ENCODE assay signal across 34 cellular contexts in the genomic region with DNA sequence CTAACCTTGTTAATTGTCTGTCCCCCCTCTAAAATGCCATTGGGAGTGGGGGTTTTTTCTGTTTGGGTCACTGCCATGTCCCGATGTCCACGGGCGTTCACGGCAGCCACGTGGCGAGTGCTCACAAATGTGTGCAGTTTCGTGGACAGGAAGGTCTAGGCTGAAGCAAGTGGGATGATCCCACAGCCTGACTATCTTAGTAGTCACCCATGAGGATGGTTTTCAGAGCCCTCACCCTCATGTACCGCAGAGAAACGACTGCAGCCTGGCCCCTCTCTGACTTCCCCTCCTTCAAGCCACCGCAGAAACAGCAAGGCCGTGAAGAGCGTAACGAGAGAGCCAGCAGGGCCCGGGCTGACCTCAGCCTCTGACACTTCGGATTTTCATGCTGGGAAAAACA. TPM values are rescaled to one million over a fixed set of nuclear protein-coding genes. Genes with fewer than 3 reads are reported as not detected.
A peak's percentile ranks its signal among the peaks of the same experiment; 100 is the strongest.
DNase-seq lines count a peak whose midpoint lies in the region; ATAC-seq, FAIRE-seq and TF ChIP-seq lines count a peak whose summit lies in the region.
"Had no signal": no experiment of that assay in that cellular context is flagged by ENCODE, and none has a peak within 500 bp of the region (broad histone marks: within the 10 kb centered on the region; RNA-seq: fewer than 3 reads in every experiment).

No MANE protein-coding gene starts in this region.

- H4K20me1 ChIP-seq in K562 (replicated peaks; ENCODE audit: control insufficient read depth, insufficient read depth, low read length) (no peaks in the 10 kb centered on the region), osteoblast (ENCODE audit: insufficient read depth, low read length) (no peaks in the 10 kb centered on the region)
- H4K20me1 ChIP-seq: BLaER1; BLaER1 treated with 17β-estradiol and CSF1 and Interleukin-3, amounts not matched to agents 10 nM and 100 nM had no signal

- CTCF ChIA-PET in K562 (lab: Yijun Ruan, JAX; ENCODE audit: low intra/inter-chr PET ratio) = no interaction called here

- H3K4me3 ChIP-seq in K562 (no peak overlapping the region), neuronal stem cell (ENCODE audit: low read length in 2 of 2) (no peak overlapping the region), osteoblast (ENCODE audit: insufficient read depth, low read length) (no peak overlapping the region), small intestine (ENCODE audit: low read depth in 1 of 2, low read length in 2 of 2) (no peak overlapping the region)
- H3K4me3 ChIP-seq: A549; BLaER1; BLaER1 treated with 17β-estradiol and CSF1 and Interleukin-3, amounts not matched to agents 10 nM and 100 nM had no signal

- H3K9ac ChIP-seq in K562 (ENCODE audit: insufficient read depth in 1 of 2, low read depth in 2 of 2, low read length in 2 of 2) (peak overlapping the region in 1 of 2 experiments; percentile 6; a peak in 1 of 4 replicates), neuronal stem cell (ENCODE audit: low read depth, low read length, poor library complexity) (no peak overlapping the region)
- H3K9ac ChIP-seq: BLaER1; BLaER1 treated with 17β-estradiol and CSF1 and Interleukin-3, amounts not matched to agents 10 nM and 100 nM had no signal

- 0 out of 5 replicates have a peak, but pooled peaks cover 0 to 3% of the 10 kb centered on the region in 2 experiments for H3K4me1 ChIP-seq in K562 (replicated peaks in 1 of 2; ENCODE audit: control insufficient read depth in 2 of 2, insufficient read depth in 2 of 2, low read length in 2 of 2)
- no peaks in the 10 kb centered on the region for H3K4me1 ChIP-seq in neuronal stem cell (ENCODE audit: control insufficient read depth in 2 of 2, insufficient read depth in 1 of 2, low read depth in 1 of 2, low read length in 2 of 2)
- H3K4me1 ChIP-seq in osteoblast (ENCODE audit: insufficient read depth, low read length) = peaks cover 13% of the 10 kb centered on the region
- H3K4me1 ChIP-seq in small intestine (ENCODE audit: control insufficient read depth in 2 of 2, insufficient read depth in 1 of 2, low read depth in 1 of 2, low read length in 1 of 2) = no peaks in the 10 kb centered on the region
- H3K4me1 ChIP-seq: A549, BE2C, BLaER1, Caco-2 had no signal

- 21% methylated on average over 15 of the region's 15 CpGs for WGBS in K562 (ENCODE audit: insufficient coverage, low coverage, missing lambda C conversion rate)
- no CpG with 5 or more reads among the region's 15 CpGs for WGBS in neuronal stem cell (ENCODE audit: extremely low coverage in 2 of 2, insufficient read length in 2 of 2, insufficient replicate concordance in 1 of 2), 2 donors
- 93 to 97% (median 93%) methylated on average over 15 of the region's 15 CpGs for WGBS in small intestine, 3 donors

- no peaks in the 10 kb centered on the region for H3K9me1 ChIP-seq in K562 (ENCODE audit: control insufficient read depth, insufficient read depth, low read length)

- H3K4me2 ChIP-seq in K562 (ENCODE audit: insufficient read depth, low read length) = no peak overlapping the region
- no peak overlapping the region for H3K4me2 ChIP-seq in neuronal stem cell (ENCODE audit: insufficient read depth, low read length, poor library complexity, severe bottlenecking)
- no peak overlapping the region for H3K4me2 ChIP-seq in osteoblast (ENCODE audit: insufficient read depth, low read length)
- H3K4me2 ChIP-seq: A549; BLaER1; BLaER1 treated with 17β-estradiol and CSF1 and Interleukin-3, amounts not matched to agents 10 nM and 100 nM had no signal

- no peaks in the 10 kb centered on the region for H3K79me1 ChIP-seq in neuronal stem cell (ENCODE audit: low read depth, low read length)

- H3K79me2 ChIP-seq in K562 (ENCODE audit: control insufficient read depth, insufficient read depth, low read length) (no peaks in the 10 kb centered on the region), osteoblast (ENCODE audit: insufficient read depth, low read length) (no peaks in the 10 kb centered on the region)

- H3K27ac ChIP-seq in K562 (ENCODE audit: extremely low read depth, low read depth, low read length) (no peak overlapping the region), neuronal stem cell (replicated peaks; ENCODE audit: low read length) (no peak overlapping the region), osteoblast (ENCODE audit: low read depth, low read length) (no peak overlapping the region), small intestine (ENCODE audit: low read depth in 1 of 2, low read length in 1 of 2) (no peak overlapping the region)
- H3K27ac ChIP-seq: 22Rv1; A549; BLaER1; BLaER1 treated with 17β-estradiol and CSF1 and Interleukin-3, amounts not matched to agents 10 nM and 100 nM; C4-2B had no signal

- no peak overlapping the region for H3K4ac ChIP-seq in neuronal stem cell (ENCODE audit: low read length)

- TF ChIP-seq CTCF in K562 (IDR thresholded peaks at IDR 0.05 in 2 of 3, conservative IDR thresholded peaks at IDR 0.05 in 1 of 3; ENCODE audit: insufficient read depth in 2 of 3, low read depth in 1 of 3, low read length in 3 of 3) (no peak), osteoblast (IDR thresholded peaks at IDR 0.05; ENCODE audit: extremely low read depth, low read depth, low read length) (no peak)

- H3K27me3 ChIP-seq in K562 (ENCODE audit: control insufficient read depth in 2 of 2, insufficient read depth in 2 of 2, low read length in 2 of 2) = peaks cover 50 to 72% of the 10 kb centered on the region in 2 experiments
- H3K27me3 ChIP-seq in neuronal stem cell (ENCODE audit: control insufficient read depth in 3 of 3, insufficient read depth in 3 of 3, low read depth in 1 of 3, low read length in 3 of 3) = no peaks in the 10 kb centered on the region
- H3K27me3 ChIP-seq in osteoblast (ENCODE audit: insufficient read depth, low read length) = no peaks in the 10 kb centered on the region
- H3K27me3 ChIP-seq in small intestine (ENCODE audit: control insufficient read depth in 2 of 2, insufficient read depth in 2 of 2, low read length in 2 of 2) = no peaks in the 10 kb centered on the region
- H3K27me3 ChIP-seq: BE2C; BLaER1; BLaER1 treated with 17β-estradiol and CSF1 and Interleukin-3, amounts not matched to agents 10 nM and 100 nM had no signal

- no peak for TF ChIP-seq POLR2A in K562 (conservative IDR thresholded peaks at IDR 0.05)

- ATAC-seq in K562 = peak; percentile 29; the same call in 1 of the 3 replicates
- ATAC-seq: A549; CD8-positive, alpha-beta T cell had no signal

- intact Hi-C loops in K562 (cut with micrococcal nuclease) = no loop called here

- POLR2A ChIA-PET in K562 (lab: Yijun Ruan, JAX) = no interaction called here

- H2AFZ ChIP-seq in K562 (ENCODE audit: low read depth, low read length) = no peak overlapping the region
- H2AFZ ChIP-seq in neuronal stem cell (ENCODE audit: low read length) = no peak overlapping the region
- H2AFZ ChIP-seq in osteoblast (ENCODE audit: low read length) = no peak overlapping the region

- no peak overlapping the region for H2BK5ac ChIP-seq in neuronal stem cell (ENCODE audit: low read length)

- no TSS peak for BruUV-seq in K562 (replicated peaks; lab: Mats Ljungman, UMichigan)

- H2BK15ac ChIP-seq in neuronal stem cell (ENCODE audit: low read length) = no peak overlapping the region

- H3K14ac ChIP-seq in neuronal stem cell (ENCODE audit: low read length) = no peak overlapping the region

- H4K8ac ChIP-seq in neuronal stem cell (ENCODE audit: low read depth, low read length) = no peak overlapping the region

- H3K18ac ChIP-seq in neuronal stem cell (ENCODE audit: low read length) = peak overlapping the region; percentile 35

- FAIRE-seq in K562 (lab: Jason Lieb, UNC) = no peak
- FAIRE-seq in small intestine (lab: Jason Lieb, UNC) = no peak
- FAIRE-seq: A204.1, A549, D721Med had no signal

- no peak overlapping the region for H4K91ac ChIP-seq in neuronal stem cell (ENCODE audit: low read depth, low read length, poor library complexity)

- no peak overlapping the region for H3K23ac ChIP-seq in neuronal stem cell (ENCODE audit: low read depth, low read length, poor library complexity)

- no peak overlapping the region for H2BK120ac ChIP-seq in neuronal stem cell (ENCODE audit: low read depth, low read length)

- H3K36me3 ChIP-seq in K562 (ENCODE audit: control insufficient read depth, insufficient read depth, low read length) = no peaks in the 10 kb centered on the region
- H3K36me3 ChIP-seq in neuronal stem cell (replicated peaks in 1 of 2; ENCODE audit: control insufficient read depth in 2 of 2, insufficient read depth in 2 of 2, low read length in 2 of 2) = no peaks in the 10 kb centered on the region
- H3K36me3 ChIP-seq in osteoblast (ENCODE audit: insufficient read depth, low read length) = no peaks in the 10 kb centered on the region
- H3K36me3 ChIP-seq in small intestine (ENCODE audit: control insufficient read depth in 2 of 2, insufficient read depth in 2 of 2, low read length in 2 of 2) = no peaks in the 10 kb centered on the region
- H3K36me3 ChIP-seq: BE2C; BLaER1; BLaER1 treated with 17β-estradiol and CSF1 and Interleukin-3, amounts not matched to agents 10 nM and 100 nM had no signal

- TF ChIP-seq RAD21 in K562 (CRISPR knock-in tag; conservative IDR thresholded peaks at IDR 0.05 in 1 of 2, IDR thresholded peaks at IDR 0.05 in 1 of 2) = no peak

- TF ChIP-seq EP300 in K562 (IDR thresholded peaks at IDR 0.05; ENCODE audit: low read length) = no peak

- no peaks in the 10 kb centered on the region for H3K9me3 ChIP-seq in K562 (replicated peaks; ENCODE audit: control insufficient read depth, insufficient read depth, low read depth, low read length)
- peaks cover 0 to 1% of the 10 kb centered on the region in 2 donors for H3K9me3 ChIP-seq in neuronal stem cell (replicated peaks in 1 of 2; ENCODE audit: control insufficient read depth in 2 of 2, insufficient read depth in 1 of 2, low read depth in 1 of 2, low read length in 2 of 2)
- H3K9me3 ChIP-seq in osteoblast (ENCODE audit: low read depth, low read length) = no peaks in the 10 kb centered on the region
- no peaks in the 10 kb centered on the region for H3K9me3 ChIP-seq in small intestine (ENCODE audit: control insufficient read depth, low read depth)
- H3K9me3 ChIP-seq: A549; BE2C; BLaER1; BLaER1 treated with 17β-estradiol and CSF1 and Interleukin-3, amounts not matched to agents 10 nM and 100 nM; Caco-2 had no signal

- no peak overlapping the region for H2AK5ac ChIP-seq in neuronal stem cell (ENCODE audit: low read depth, low read length)

- DNase-seq in K562 (ENCODE audit: extremely low read depth in 1 of 4, low spot score in 3 of 4) (peak in 1 of 4 experiments; percentile 4), mesenteric fat pad (ENCODE audit: low spot score) (peak; percentile 59), neuronal stem cell (ENCODE audit: low spot score) (no peak), osteoblast (ENCODE audit: insufficient read length, low spot score, missing footprints) (peak; percentile 61), small intestine (no peak), DMS53 (lab: John Stamatoyannopoulos, UW) (no peak)
- no peak for DNase-seq in stimulated activated naive CD4-positive, alpha-beta T cell (lab: John Stamatoyannopoulos, UW)
- DNase-seq in activated CD4-positive, CD25-positive, alpha-beta regulatory T cell treated with anti-CD3 and anti-CD28 coated beads, Interleukin-2, amount 50 U/mL, for 72 hours = no peak
- DNase-seq: 8988T; ACHN; AML-193; BE2C; C1 segment of cervical spinal cord; Caco-2; Calu3; CD4-positive, alpha-beta memory T cell; CD4-positive, alpha-beta T cell; CD4-positive, CD25-positive, alpha-beta regulatory T cell; CD8-positive, alpha-beta memory T cell; CD8-positive, alpha-beta T cell; COR-L47; DMS 273 treated with DMSO at 0.1 percent for 48 hours; DMS153; DMS79; DMS79 treated with DMSO at 0.1 percent for 48 hours; DND-41; EL had no signal

- in situ Hi-C loops in K562 (cut with MboI) = no loop called here

- no peak overlapping the region for H2BK12ac ChIP-seq in neuronal stem cell (ENCODE audit: low read length)

RNA-seq across cellular contexts. Expression of gene COX20, which starts 52.3 kb away (rescaled TPM):
- 12.0 and 57.2 TPM in 2 replicates for total RNA-seq in K562 (2011; cell fraction: chromatin; rRNA removed; ENCODE audit: low replicate concordance)
- total RNA-seq in K562 (2011; cell fraction: nucleolus; rRNA removed) = 9.8 and 15.1 TPM in 2 replicates
- 27.4 and 66.6 TPM in 2 replicates for total RNA-seq in K562 (2011; cell fraction: nucleoplasm; rRNA removed)
- total RNA-seq in K562 (2014; rRNA removed) (41.5 and 47.2 TPM in 2 replicates), K562 (2014; rRNA removed; fragmentation: Illumina TruSeq; extraction: Trizol) (72.8 and 92.9 TPM in 2 replicates), K562 (2015; rRNA removed; fragmentation: Illumina TruSeq; extraction: Trizol) (77.9 and 84.3 TPM in 2 replicates), K562 (2021) (51.6 and 60.0 TPM in 2 replicates), mesenteric fat pad (20.8 TPM), osteoblast (31.8 and 35.8 TPM in 2 replicates)
- polyA plus RNA-seq in K562 (2011; rRNA removed) (30.6 and 55.6 TPM in 2 replicates), K562 (2014; fragmentation: Illumina TruSeq; extraction: Trizol) (99.5 and 106 TPM in 2 replicates), K562 (2014; fragmentation: Nextera tagmentation; extraction: Ambion mirVana) (100 to 1,000 TPM; 145 to 171 TPM), K562 (2014; rRNA removed) (122 and 192 TPM in 2 replicates), small intestine (10 to 100 TPM; 37.1 to 66.9 (median 47.8) TPM)
- 10.0 and 20.6 TPM in 2 replicates for polyA plus RNA-seq in K562 (2011; cell fraction: cytosol; rRNA removed)
- 19.3 and 20.9 TPM in 2 replicates for polyA plus RNA-seq in K562 (2011; cell fraction: nucleus; rRNA removed)
- 47.6 and 108 TPM in 2 replicates for polyA plus RNA-seq in K562 (2012)
- 27.2 and 34.7 TPM in 2 replicates for polyA minus RNA-seq in K562 (2011; rRNA and poly(A)+ RNA removed)
- 6.5 and 6.7 TPM in 2 replicates for polyA minus RNA-seq in K562 (2011; cell fraction: cytosol; rRNA and poly(A)+ RNA removed)
- polyA minus RNA-seq in K562 (2011; cell fraction: nucleus; rRNA and poly(A)+ RNA removed) = 30.8 and 45.2 TPM in 2 replicates
- 32.4 TPM for polyA plus RNA-seq in neuronal stem cell (2013, experiment 1 of 2)
- 32.4 TPM for polyA plus RNA-seq in neuronal stem cell (2013, experiment 2 of 2)

Comparison
In these comparisons a context has a peak if more than half of its experiments do, and no peak if none do; other contexts are left out.
1. DNase-seq: peak in mesenteric fat pad (single experiment) and osteoblast (single experiment); none in neuronal stem cell (single experiment), stimulated activated naive CD4-positive, alpha-beta T cell (0 of 6), small intestine (single experiment), DMS53 (single experiment) and activated CD4-positive, CD25-positive, alpha-beta regulatory T cell treated with anti-CD3 and anti-CD28 coated beads, Interleukin-2, amount 50 U/mL, for 72 hours (single experiment).